Comparison of ENCODE assay signal across 24 cellular contexts in genomic region chr11:69682681-69683326, GRCh38. TPM values are rescaled to one million over a fixed set of nuclear protein-coding genes. Genes with fewer than 3 reads are reported as not detected.
"Had no signal": no experiment of that assay in that cellular context is flagged by ENCODE, and none has a peak within 500 bp of the region (broad histone marks: within the 10 kb centered on the region; RNA-seq: fewer than 3 reads in every experiment).

No MANE protein-coding gene starts in this region.

- H3K4me3 ChIP-seq: esophagus muscularis mucosa, gastrocnemius medialis, heart right ventricle, mucosa of descending colon, suprapubic skin, thyroid gland, uterus had no signal

- H3K27me3 ChIP-seq: thyroid gland, uterus had no signal

- H3K27ac ChIP-seq: epithelial cell of prostate, esophagus muscularis mucosa, gastrocnemius medialis, heart right ventricle, neutrophil, suprapubic skin, thyroid gland, uterus had no signal

- ATAC-seq: effector memory CD8-positive, alpha-beta T cell; gastrocnemius medialis; heart right ventricle; mucosa of descending colon; naive thymus-derived CD8-positive, alpha-beta T cell; stimulated activated effector memory CD8-positive, alpha-beta T cell treated with anti-CD3 and anti-CD28 coated beads, Interleukin-12 subunit alpha, Interleukin-12 subunit beta, amount 100 ng/mL, for 72 hours; stimulated activated naive CD8-positive, alpha-beta T cell treated with anti-CD3 and anti-CD28 coated beads, Interleukin-15, Interleukin-2, amounts not matched to agents 100 U/mL and 50 U/mL, for 24 hours had no signal

- H3K36me3 ChIP-seq: esophagus muscularis mucosa, gastrocnemius medialis, heart right ventricle, neutrophil, suprapubic skin, thyroid gland, uterus had no signal

- FAIRE-seq: islet of Langerhans, small intestine had no signal

- H3K4me1 ChIP-seq: uterus had no signal

- DNase-seq: effector memory CD8-positive, alpha-beta T cell; gastrocnemius medialis; heart right ventricle; hypothalamus; kidney glomerular epithelial cell; mammary epithelial cell; mucosa of descending colon; naive thymus-derived CD8-positive, alpha-beta T cell; small intestine; stimulated activated CD4-positive, alpha-beta T cell treated with anti-CD3 and anti-CD28 coated beads, Interleukin-4, amount 100 ng/mL, for 1 hour; stimulated activated CD8-positive, alpha-beta memory T cell treated with anti-CD3 and anti-CD28 coated beads, Interleukin-4, amount 100 ng/mL, for 48 hours; stimulated activated naive CD8-positive, alpha-beta T cell treated with anti-CD3 and anti-CD28 coated beads, Interleukin-15, Interleukin-2, amounts not matched to agents 100 U/mL and 50 U/mL, for 24 hours; thyroid gland; uterus had no signal

- H3K9me3 ChIP-seq: esophagus muscularis mucosa, gastrocnemius medialis, mucosa of descending colon, neutrophil, suprapubic skin, thyroid gland, uterus had no signal

RNA-seq across cellular contexts. Expression of gene FGF19, which starts 21.0 kb away (rescaled TPM):
- total RNA-seq: esophagus muscularis mucosa; fibroblast of villous mesenchyme; gastrocnemius medialis; heart right ventricle; lower leg skin; mucosa of descending colon; naive thymus-derived CD8-positive, alpha-beta T cell; osteoblast; pulmonary artery endothelial cell; suprapubic skin; thyroid gland had no signal
- polyA plus RNA-seq: heart right ventricle; naive thymus-derived CD8-positive, alpha-beta T cell had no signal
